Comparison of ENCODE assay signal across 1 cellular context in the genomic region with DNA sequence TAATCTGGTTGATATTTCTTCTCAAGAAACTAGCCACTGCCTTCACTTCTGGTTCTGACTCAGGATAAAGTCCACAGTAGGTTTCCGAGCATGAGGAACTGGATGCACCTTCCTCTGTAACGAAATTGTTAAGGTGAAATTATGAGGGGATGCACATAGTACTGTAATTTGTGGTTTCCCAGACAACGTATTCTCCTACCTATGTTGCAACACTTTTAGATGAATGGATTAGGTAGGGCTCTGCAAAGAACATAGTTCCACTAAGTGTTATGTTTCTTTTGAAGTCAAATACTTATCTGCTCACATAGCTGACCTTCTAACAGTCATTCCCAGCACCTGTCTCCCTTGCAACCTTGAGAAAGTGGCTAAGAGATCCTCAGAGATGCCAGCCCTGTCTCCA.
A peak's percentile ranks its signal among the peaks of the same experiment; 100 is the strongest.
TF ChIP-seq lines count a peak whose summit lies in the region.

No MANE protein-coding gene starts in this region.

TF ChIP-seq in IMR-90, 13 proteins besides CTCF, POLR2A, EP300 and RAD21:
- TF ChIP-seq USF2 (IDR thresholded peaks at IDR 0.05; ENCODE audit: low read depth, low read length): no peak
- TF ChIP-seq CEBPB (IDR thresholded peaks at IDR 0.05; ENCODE audit: low read depth, low read length): peak; percentile 56
